Comparison of ENCODE assay signal across 1 cellular context in the genomic region with DNA sequence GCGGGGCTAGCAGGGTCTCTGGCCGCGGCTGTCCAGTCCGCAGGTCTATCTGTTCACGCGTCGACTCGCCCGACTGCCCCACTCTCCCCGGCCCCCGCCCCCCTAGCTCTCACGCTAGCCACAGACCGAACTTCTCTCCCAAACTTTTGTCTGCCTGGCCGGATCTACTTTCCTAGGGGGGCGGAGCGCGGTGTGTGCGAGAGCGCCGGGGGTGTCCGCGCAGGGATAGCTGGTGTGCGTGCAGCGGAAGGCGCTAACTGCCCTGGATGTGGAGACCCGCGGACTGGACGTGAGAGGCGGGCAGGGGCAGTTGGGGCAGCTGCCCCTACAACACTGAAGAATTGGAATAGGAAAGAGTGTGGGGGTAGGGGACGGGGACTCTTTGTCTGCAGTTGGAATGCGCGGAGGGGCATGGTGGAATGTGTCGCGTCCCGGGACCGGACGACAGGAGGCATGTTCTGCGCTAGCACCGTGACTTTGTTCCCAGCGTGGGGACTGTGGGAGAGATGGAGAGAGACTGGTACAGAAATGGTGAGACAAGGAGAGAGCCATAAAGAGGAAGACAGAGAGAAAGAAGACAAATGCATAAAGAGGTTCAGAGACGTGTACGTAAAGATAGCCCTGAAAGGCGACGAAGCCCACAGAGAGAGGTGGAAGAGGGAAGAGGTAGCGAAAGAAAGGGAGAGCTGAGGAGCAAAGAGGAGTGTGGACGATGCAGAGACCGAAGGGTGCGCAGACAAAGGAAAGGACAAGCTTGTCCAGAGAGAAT.
TF ChIP-seq lines count a peak whose summit lies in the region.

A gene (minus strand): TSS at position 75 of the 769 bp plus-strand sequence. CDS start 285 bp downstream, outside the sequence.

TF ChIP-seq in HepG2, 621 proteins besides CTCF, POLR2A, EP300 and RAD21 (continued from another document and continues in another):
- TF ChIP-seq, protein P1, sequence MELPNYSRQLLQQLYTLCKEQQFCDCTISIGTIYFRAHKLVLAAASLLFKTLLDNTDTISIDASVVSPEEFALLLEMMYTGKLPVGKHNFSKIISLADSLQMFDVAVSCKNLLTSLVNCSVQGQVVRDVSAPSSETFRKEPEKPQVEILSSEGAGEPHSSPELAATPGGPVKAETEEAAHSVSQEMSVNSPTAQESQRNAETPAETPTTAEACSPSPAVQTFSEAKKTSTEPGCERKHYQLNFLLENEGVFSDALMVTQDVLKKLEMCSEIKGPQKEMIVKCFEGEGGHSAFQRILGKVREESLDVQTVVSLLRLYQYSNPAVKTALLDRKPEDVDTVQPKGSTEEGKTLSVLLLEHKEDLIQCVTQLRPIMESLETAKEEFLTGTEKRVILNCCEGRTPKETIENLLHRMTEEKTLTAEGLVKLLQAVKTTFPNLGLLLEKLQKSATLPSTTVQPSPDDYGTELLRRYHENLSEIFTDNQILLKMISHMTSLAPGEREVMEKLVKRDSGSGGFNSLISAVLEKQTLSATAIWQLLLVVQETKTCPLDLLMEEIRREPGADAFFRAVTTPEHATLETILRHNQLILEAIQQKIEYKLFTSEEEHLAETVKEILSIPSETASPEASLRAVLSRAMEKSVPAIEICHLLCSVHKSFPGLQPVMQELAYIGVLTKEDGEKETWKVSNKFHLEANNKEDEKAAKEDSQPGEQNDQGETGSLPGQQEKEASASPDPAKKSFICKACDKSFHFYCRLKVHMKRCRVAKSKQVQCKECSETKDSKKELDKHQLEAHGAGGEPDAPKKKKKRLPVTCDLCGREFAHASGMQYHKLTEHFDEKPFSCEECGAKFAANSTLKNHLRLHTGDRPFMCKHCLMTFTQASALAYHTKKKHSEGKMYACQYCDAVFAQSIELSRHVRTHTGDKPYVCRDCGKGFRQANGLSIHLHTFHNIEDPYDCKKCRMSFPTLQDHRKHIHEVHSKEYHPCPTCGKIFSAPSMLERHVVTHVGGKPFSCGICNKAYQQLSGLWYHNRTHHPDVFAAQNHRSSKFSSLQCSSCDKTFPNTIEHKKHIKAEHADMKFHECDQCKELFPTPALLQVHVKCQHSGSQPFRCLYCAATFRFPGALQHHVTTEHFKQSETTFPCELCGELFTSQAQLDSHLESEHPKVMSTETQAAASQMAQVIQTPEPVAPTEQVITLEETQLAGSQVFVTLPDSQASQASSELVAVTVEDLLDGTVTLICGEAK (IDR thresholded peaks at IDR 0.05), result peak; percentile 32; the same call in 1 of the 2 replicates
- TF ChIP-seq, protein P1 (CRISPR knock-in tag; IDR thresholded peaks at IDR 0.05), result no peak
- TF ChIP-seq ZNF616 (CRISPR knock-in tag; IDR thresholded peaks at IDR 0.05; ENCODE audit: low read depth), result no peak; the same call in 1 of the 2 replicates
- no peak for TF ChIP-seq ZNF317 (CRISPR knock-in tag; IDR thresholded peaks at IDR 0.05)
- TF ChIP-seq, protein P2, sequence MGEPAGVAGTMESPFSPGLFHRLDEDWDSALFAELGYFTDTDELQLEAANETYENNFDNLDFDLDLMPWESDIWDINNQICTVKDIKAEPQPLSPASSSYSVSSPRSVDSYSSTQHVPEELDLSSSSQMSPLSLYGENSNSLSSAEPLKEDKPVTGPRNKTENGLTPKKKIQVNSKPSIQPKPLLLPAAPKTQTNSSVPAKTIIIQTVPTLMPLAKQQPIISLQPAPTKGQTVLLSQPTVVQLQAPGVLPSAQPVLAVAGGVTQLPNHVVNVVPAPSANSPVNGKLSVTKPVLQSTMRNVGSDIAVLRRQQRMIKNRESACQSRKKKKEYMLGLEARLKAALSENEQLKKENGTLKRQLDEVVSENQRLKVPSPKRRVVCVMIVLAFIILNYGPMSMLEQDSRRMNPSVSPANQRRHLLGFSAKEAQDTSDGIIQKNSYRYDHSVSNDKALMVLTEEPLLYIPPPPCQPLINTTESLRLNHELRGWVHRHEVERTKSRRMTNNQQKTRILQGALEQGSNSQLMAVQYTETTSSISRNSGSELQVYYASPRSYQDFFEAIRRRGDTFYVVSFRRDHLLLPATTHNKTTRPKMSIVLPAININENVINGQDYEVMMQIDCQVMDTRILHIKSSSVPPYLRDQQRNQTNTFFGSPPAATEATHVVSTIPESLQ (CRISPR knock-in tag; conservative IDR thresholded peaks at IDR 0.05), result no peak; the same call in 1 of the 2 replicates
- no peak for TF ChIP-seq ZNF160 (CRISPR knock-in tag; IDR thresholded peaks at IDR 0.05)
- TF ChIP-seq ZKSCAN5 (CRISPR knock-in tag; IDR thresholded peaks at IDR 0.05), result peak; percentile 75; the same call in 1 of the 2 replicates
- TF ChIP-seq HNRNPH1 (optimal IDR thresholded peaks at IDR 0.05; ENCODE audit: low read depth, low read length), result peak; percentile 74
- TF ChIP-seq ZFP90 (CRISPR knock-in tag; IDR thresholded peaks at IDR 0.05; ENCODE audit: borderline replicate concordance), result no peak
- peak; percentile 97; the same call in 1 of the 2 replicates for TF ChIP-seq KAT7 (CRISPR knock-in tag; IDR thresholded peaks at IDR 0.05; ENCODE audit: borderline replicate concordance)
- TF ChIP-seq IKZF4 (CRISPR knock-in tag; IDR thresholded peaks at IDR 0.05; ENCODE audit: borderline replicate concordance, low read depth, not compliant biosample characterization), result peak; percentile 96
- TF ChIP-seq MYC (CRISPR knock-in tag; IDR thresholded peaks at IDR 0.05; ENCODE audit: borderline replicate concordance), result no peak
- peak; percentile 48; the same call in 1 of the 2 replicates for TF ChIP-seq WIZ (CRISPR knock-in tag; IDR thresholded peaks at IDR 0.05)
- peak; percentile 95 for TF ChIP-seq ZMYM3 (CRISPR knock-in tag; IDR thresholded peaks at IDR 0.05)
- TF ChIP-seq SNAI1 (CRISPR knock-in tag; IDR thresholded peaks at IDR 0.05; ENCODE audit: borderline replicate concordance), result no peak
- TF ChIP-seq NBN (conservative IDR thresholded peaks at IDR 0.05), result peak; percentile 14; the same call in 1 of the 2 replicates
- TF ChIP-seq ZNF225 (CRISPR knock-in tag; IDR thresholded peaks at IDR 0.05), result peak; percentile 97; the same call in 1 of the 2 replicates
- TF ChIP-seq, protein P3, sequence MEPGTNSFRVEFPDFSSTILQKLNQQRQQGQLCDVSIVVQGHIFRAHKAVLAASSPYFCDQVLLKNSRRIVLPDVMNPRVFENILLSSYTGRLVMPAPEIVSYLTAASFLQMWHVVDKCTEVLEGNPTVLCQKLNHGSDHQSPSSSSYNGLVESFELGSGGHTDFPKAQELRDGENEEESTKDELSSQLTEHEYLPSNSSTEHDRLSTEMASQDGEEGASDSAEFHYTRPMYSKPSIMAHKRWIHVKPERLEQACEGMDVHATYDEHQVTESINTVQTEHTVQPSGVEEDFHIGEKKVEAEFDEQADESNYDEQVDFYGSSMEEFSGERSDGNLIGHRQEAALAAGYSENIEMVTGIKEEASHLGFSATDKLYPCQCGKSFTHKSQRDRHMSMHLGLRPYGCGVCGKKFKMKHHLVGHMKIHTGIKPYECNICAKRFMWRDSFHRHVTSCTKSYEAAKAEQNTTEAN (CRISPR knock-in tag; conservative IDR thresholded peaks at IDR 0.05), result no peak
- TF ChIP-seq, protein P4, sequence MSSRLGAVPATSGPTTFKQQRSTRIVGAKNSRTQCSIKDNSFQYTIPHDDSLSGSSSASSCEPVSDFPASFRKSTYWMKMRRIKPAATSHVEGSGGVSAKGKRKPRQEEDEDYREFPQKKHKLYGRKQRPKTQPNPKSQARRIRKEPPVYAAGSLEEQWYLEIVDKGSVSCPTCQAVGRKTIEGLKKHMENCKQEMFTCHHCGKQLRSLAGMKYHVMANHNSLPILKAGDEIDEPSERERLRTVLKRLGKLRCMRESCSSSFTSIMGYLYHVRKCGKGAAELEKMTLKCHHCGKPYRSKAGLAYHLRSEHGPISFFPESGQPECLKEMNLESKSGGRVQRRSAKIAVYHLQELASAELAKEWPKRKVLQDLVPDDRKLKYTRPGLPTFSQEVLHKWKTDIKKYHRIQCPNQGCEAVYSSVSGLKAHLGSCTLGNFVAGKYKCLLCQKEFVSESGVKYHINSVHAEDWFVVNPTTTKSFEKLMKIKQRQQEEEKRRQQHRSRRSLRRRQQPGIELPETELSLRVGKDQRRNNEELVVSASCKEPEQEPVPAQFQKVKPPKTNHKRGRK (CRISPR knock-in tag; IDR thresholded peaks at IDR 0.05), result peak; percentile 96
- no peak for TF ChIP-seq KLF12 (CRISPR knock-in tag; IDR thresholded peaks at IDR 0.05; ENCODE audit: borderline replicate concordance)
- TF ChIP-seq ZNF652 (CRISPR knock-in tag; IDR thresholded peaks at IDR 0.05; ENCODE audit: borderline replicate concordance, low read depth), result 0 out of 2 replicates have a peak, but pooled peaks have one; percentile 44
- TF ChIP-seq, protein P5, sequence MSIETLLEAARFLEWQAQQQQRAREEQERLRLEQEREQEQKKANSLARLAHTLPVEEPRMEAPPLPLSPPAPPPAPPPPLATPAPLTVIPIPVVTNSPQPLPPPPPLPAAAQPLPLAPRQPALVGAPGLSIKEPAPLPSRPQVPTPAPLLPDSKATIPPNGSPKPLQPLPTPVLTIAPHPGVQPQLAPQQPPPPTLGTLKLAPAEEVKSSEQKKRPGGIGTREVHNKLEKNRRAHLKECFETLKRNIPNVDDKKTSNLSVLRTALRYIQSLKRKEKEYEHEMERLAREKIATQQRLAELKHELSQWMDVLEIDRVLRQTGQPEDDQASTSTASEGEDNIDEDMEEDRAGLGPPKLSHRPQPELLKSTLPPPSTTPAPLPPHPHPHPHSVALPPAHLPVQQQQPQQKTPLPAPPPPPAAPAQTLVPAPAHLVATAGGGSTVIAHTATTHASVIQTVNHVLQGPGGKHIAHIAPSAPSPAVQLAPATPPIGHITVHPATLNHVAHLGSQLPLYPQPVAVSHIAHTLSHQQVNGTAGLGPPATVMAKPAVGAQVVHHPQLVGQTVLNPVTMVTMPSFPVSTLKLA (IDR thresholded peaks at IDR 0.05), result peak; percentile 80; the same call in 1 of the 2 replicates
- TF ChIP-seq ZNF234 (CRISPR knock-in tag; conservative IDR thresholded peaks at IDR 0.05), result no peak
- peak; percentile 98 for TF ChIP-seq MAZ (IDR thresholded peaks at IDR 0.05; ENCODE audit: borderline replicate concordance, low read depth, low read length)
- peak; percentile 100 for TF ChIP-seq MAZ (CRISPR knock-in tag; IDR thresholded peaks at IDR 0.05; ENCODE audit: low read depth)
- TF ChIP-seq HOXA9 (CRISPR knock-in tag; IDR thresholded peaks at IDR 0.05; ENCODE audit: borderline replicate concordance), result no peak
- TF ChIP-seq, protein P6, sequence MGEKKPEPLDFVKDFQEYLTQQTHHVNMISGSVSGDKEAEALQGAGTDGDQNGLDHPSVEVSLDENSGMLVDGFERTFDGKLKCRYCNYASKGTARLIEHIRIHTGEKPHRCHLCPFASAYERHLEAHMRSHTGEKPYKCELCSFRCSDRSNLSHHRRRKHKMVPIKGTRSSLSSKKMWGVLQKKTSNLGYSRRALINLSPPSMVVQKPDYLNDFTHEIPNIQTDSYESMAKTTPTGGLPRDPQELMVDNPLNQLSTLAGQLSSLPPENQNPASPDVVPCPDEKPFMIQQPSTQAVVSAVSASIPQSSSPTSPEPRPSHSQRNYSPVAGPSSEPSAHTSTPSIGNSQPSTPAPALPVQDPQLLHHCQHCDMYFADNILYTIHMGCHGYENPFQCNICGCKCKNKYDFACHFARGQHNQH (CRISPR knock-in tag; IDR thresholded peaks at IDR 0.05), result peak; percentile 93
- peak; percentile 82 for TF ChIP-seq SIN3B (IDR thresholded peaks at IDR 0.05; ENCODE audit: low read length)
- TF ChIP-seq, protein P7, sequence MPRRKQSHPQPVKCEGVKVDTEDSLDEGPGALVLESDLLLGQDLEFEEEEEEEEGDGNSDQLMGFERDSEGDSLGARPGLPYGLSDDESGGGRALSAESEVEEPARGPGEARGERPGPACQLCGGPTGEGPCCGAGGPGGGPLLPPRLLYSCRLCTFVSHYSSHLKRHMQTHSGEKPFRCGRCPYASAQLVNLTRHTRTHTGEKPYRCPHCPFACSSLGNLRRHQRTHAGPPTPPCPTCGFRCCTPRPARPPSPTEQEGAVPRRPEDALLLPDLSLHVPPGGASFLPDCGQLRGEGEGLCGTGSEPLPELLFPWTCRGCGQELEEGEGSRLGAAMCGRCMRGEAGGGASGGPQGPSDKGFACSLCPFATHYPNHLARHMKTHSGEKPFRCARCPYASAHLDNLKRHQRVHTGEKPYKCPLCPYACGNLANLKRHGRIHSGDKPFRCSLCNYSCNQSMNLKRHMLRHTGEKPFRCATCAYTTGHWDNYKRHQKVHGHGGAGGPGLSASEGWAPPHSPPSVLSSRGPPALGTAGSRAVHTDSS (CRISPR knock-in tag; conservative IDR thresholded peaks at IDR 0.05), result no peak
- TF ChIP-seq, protein P8, sequence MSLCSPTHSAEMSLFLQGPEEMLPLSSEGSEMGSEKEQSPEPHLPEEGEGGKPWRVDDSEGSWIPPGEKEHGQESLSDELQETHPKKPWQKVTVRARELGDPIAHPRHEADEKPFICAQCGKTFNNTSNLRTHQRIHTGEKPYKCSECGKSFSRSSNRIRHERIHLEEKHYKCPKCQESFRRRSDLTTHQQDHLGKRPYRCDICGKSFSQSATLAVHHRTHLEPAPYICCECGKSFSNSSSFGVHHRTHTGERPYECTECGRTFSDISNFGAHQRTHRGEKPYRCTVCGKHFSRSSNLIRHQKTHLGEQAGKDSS (CRISPR knock-in tag; IDR thresholded peaks at IDR 0.05; ENCODE audit: borderline replicate concordance, low read depth), result peak; percentile 99
- TF ChIP-seq ZNF766 (CRISPR knock-in tag; IDR thresholded peaks at IDR 0.05; ENCODE audit: borderline replicate concordance), result no peak
- TF ChIP-seq, protein P9, sequence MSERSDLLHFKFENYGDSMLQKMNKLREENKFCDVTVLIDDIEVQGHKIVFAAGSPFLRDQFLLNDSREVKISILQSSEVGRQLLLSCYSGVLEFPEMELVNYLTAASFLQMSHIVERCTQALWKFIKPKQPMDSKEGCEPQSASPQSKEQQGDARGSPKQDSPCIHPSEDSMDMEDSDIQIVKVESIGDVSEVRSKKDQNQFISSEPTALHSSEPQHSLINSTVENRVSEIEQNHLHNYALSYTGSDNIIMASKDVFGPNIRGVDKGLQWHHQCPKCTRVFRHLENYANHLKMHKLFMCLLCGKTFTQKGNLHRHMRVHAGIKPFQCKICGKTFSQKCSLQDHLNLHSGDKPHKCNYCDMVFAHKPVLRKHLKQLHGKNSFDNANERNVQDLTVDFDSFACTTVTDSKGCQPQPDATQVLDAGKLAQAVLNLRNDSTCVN (CRISPR knock-in tag; IDR thresholded peaks at IDR 0.05; ENCODE audit: borderline replicate concordance), result peak; percentile 73; the same call in 1 of the 2 replicates
